ENCODE assay signal across 2 cellular contexts in the genomic region with DNA sequence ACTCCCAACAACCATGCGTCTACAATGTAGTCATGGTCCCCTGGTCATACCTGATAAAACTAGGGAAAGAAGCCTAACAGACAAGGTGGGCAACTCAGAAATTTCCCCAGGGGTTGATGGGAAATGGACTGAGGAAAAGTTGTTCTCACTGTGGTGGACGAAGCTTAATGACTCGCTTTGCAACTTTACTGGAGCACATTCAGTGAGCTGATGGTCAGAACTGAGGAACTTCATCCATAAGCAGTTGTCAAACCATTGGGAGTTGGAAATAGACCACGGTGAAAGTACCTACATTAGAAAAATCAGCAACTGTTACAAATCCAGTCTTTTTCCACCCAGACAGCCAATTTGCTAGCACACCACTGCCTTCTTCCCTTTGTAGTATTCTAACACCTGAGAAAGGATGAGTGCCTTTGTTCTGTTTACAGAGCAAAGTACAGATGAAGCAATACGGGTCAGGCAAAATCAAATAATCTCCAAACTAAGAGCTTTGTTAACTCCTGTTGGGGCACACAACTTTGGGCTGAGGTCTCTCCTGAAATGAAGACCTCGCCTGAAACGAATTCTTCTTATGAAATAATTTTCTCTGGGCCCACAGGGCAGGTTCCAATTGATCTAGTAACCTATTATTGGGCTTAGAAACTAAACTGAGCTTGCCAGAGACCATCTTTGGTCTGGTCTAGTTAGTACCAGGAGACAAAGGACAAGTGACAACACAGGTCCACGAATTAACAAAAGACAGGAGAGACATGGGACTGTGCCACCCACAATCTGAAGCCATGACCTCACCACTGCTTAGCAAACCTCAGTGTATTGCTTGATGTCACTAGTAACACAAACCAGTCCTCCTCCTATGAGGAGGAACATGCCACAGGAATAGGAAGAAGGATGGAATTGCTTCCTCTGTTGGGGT.
TF ChIP-seq lines count a peak whose summit lies in the region.

No MANE protein-coding gene starts in this region.

TF ChIP-seq in K562, 482 proteins besides CTCF, POLR2A, EP300 and RAD21:
- TF ChIP-seq CREB1 (IDR thresholded peaks at IDR 0.05): no peak
- no peak for TF ChIP-seq CREB1 (CRISPR knock-in tag; IDR thresholded peaks at IDR 0.05)
- no peak for TF ChIP-seq FOXP1 (CRISPR knock-in tag; IDR thresholded peaks at IDR 0.05)
- no peak for TF ChIP-seq ZNF224 (CRISPR knock-in tag; IDR thresholded peaks at IDR 0.05)
- no peak for TF ChIP-seq ZNF41 (CRISPR knock-in tag; conservative IDR thresholded peaks at IDR 0.05)
- no peak for TF ChIP-seq ZNF785 (CRISPR knock-in tag; IDR thresholded peaks at IDR 0.05)
- TF ChIP-seq NCOA2 (IDR thresholded peaks at IDR 0.05; ENCODE audit: partially characterized antibody in 2 of 2): no peak
- TF ChIP-seq LCOR (CRISPR knock-in tag; IDR thresholded peaks at IDR 0.05): no peak
- no peak for TF ChIP-seq PHB2 (IDR thresholded peaks at IDR 0.05; ENCODE audit: low read depth)
- no peak for TF ChIP-seq TCF7 (IDR thresholded peaks at IDR 0.05; ENCODE audit: borderline replicate concordance)
- TF ChIP-seq ZNF217 (CRISPR knock-in tag; IDR thresholded peaks at IDR 0.05): no peak
- TF ChIP-seq CBX5 (IDR thresholded peaks at IDR 0.05; ENCODE audit: borderline replicate concordance, low read depth): no peak
TF ChIP-seq in K562: peak in this region for 0.

TF ChIP-seq in HepG2, 621 proteins besides CTCF, POLR2A, EP300 and RAD21 (continues in another document):
- TF ChIP-seq SIN3A (IDR thresholded peaks at IDR 0.05; ENCODE audit: borderline replicate concordance, low read depth, low read length) (0 out of 2 replicates have a peak, but pooled peaks have one; percentile 34), ZNF816 (CRISPR knock-in tag; IDR thresholded peaks at IDR 0.05; ENCODE audit: borderline replicate concordance) (no peak), RARA (CRISPR knock-in tag; IDR thresholded peaks at IDR 0.05) (peak; percentile 45; the same call in 1 of the 2 replicates), NCOR1 (IDR thresholded peaks at IDR 0.05; ENCODE audit: borderline replicate concordance, low read length) (peak; percentile 97), POGZ (CRISPR knock-in tag; IDR thresholded peaks at IDR 0.05) (peak; percentile 96), ESRRA (CRISPR knock-in tag; IDR thresholded peaks at IDR 0.05; ENCODE audit: low read depth) (peak; percentile 51; the same call in 1 of the 2 replicates), RELA (CRISPR knock-in tag; IDR thresholded peaks at IDR 0.05) (0 out of 2 replicates have a peak, but pooled peaks have one; percentile 49), FOXA3 (CRISPR knock-in tag; IDR thresholded peaks at IDR 0.05) (peak; percentile 97), TCF7 (IDR thresholded peaks at IDR 0.05; ENCODE audit: low read depth) (peak; percentile 82), ZBTB7B (CRISPR knock-in tag; IDR thresholded peaks at IDR 0.05) (peak; percentile 76), ZNF792 (CRISPR knock-in tag; IDR thresholded peaks at IDR 0.05) (peak; percentile 76; the same call in 1 of the 2 replicates), SIX4 (CRISPR knock-in tag; IDR thresholded peaks at IDR 0.05) (peak; percentile 53; the same call in 1 of the 2 replicates), ZNF709 (CRISPR knock-in tag; IDR thresholded peaks at IDR 0.05) (0 out of 2 replicates have a peak, but pooled peaks have one; percentile 60), SMAD9 (CRISPR knock-in tag; IDR thresholded peaks at IDR 0.05) (no peak), ZNF614 (CRISPR knock-in tag; IDR thresholded peaks at IDR 0.05; ENCODE audit: borderline replicate concordance) (0 out of 2 replicates have a peak, but pooled peaks have one; percentile 28), SNAPC2 (CRISPR knock-in tag; IDR thresholded peaks at IDR 0.05) (0 out of 2 replicates have a peak, but pooled peaks have one; percentile 31), ZNF567 (CRISPR knock-in tag; IDR thresholded peaks at IDR 0.05; ENCODE audit: borderline replicate concordance) (no peak), SP4 (CRISPR knock-in tag; IDR thresholded peaks at IDR 0.05) (no peak), TCF12 (IDR thresholded peaks at IDR 0.05) (no peak), TCF12 (CRISPR knock-in tag; IDR thresholded peaks at IDR 0.05) (peak; percentile 78; the same call in 1 of the 2 replicates), ZNF264 (CRISPR knock-in tag; IDR thresholded peaks at IDR 0.05) (peak; percentile 79; the same call in 1 of the 2 replicates), SOX5 (CRISPR knock-in tag; IDR thresholded peaks at IDR 0.05; ENCODE audit: borderline replicate concordance) (peak; percentile 97), HMG20B (CRISPR knock-in tag; conservative IDR thresholded peaks at IDR 0.05) (peak; percentile 84), DPF2 (CRISPR knock-in tag; IDR thresholded peaks at IDR 0.05; ENCODE audit: borderline replicate concordance, low read depth) (peak; percentile 95), NFE2L2 (IDR thresholded peaks at IDR 0.05; ENCODE audit: low read length) (no peak), ZNF431 (CRISPR knock-in tag; IDR thresholded peaks at IDR 0.05; ENCODE audit: borderline replicate concordance, low read depth) (0 out of 2 replicates have a peak, but pooled peaks have one; percentile 25)
- TF ChIP-seq, protein P1, sequence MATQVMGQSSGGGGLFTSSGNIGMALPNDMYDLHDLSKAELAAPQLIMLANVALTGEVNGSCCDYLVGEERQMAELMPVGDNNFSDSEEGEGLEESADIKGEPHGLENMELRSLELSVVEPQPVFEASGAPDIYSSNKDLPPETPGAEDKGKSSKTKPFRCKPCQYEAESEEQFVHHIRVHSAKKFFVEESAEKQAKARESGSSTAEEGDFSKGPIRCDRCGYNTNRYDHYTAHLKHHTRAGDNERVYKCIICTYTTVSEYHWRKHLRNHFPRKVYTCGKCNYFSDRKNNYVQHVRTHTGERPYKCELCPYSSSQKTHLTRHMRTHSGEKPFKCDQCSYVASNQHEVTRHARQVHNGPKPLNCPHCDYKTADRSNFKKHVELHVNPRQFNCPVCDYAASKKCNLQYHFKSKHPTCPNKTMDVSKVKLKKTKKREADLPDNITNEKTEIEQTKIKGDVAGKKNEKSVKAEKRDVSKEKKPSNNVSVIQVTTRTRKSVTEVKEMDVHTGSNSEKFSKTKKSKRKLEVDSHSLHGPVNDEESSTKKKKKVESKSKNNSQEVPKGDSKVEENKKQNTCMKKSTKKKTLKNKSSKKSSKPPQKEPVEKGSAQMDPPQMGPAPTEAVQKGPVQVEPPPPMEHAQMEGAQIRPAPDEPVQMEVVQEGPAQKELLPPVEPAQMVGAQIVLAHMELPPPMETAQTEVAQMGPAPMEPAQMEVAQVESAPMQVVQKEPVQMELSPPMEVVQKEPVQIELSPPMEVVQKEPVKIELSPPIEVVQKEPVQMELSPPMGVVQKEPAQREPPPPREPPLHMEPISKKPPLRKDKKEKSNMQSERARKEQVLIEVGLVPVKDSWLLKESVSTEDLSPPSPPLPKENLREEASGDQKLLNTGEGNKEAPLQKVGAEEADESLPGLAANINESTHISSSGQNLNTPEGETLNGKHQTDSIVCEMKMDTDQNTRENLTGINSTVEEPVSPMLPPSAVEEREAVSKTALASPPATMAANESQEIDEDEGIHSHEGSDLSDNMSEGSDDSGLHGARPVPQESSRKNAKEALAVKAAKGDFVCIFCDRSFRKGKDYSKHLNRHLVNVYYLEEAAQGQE (IDR thresholded peaks at IDR 0.05; ENCODE audit: borderline replicate concordance in 1 of 2, low read depth in 1 of 2, low read length in 2 of 2): peak in 1 of 2 experiments; percentile 58; a peak in 2 of 4 replicates
- TF ChIP-seq, protein P2, sequence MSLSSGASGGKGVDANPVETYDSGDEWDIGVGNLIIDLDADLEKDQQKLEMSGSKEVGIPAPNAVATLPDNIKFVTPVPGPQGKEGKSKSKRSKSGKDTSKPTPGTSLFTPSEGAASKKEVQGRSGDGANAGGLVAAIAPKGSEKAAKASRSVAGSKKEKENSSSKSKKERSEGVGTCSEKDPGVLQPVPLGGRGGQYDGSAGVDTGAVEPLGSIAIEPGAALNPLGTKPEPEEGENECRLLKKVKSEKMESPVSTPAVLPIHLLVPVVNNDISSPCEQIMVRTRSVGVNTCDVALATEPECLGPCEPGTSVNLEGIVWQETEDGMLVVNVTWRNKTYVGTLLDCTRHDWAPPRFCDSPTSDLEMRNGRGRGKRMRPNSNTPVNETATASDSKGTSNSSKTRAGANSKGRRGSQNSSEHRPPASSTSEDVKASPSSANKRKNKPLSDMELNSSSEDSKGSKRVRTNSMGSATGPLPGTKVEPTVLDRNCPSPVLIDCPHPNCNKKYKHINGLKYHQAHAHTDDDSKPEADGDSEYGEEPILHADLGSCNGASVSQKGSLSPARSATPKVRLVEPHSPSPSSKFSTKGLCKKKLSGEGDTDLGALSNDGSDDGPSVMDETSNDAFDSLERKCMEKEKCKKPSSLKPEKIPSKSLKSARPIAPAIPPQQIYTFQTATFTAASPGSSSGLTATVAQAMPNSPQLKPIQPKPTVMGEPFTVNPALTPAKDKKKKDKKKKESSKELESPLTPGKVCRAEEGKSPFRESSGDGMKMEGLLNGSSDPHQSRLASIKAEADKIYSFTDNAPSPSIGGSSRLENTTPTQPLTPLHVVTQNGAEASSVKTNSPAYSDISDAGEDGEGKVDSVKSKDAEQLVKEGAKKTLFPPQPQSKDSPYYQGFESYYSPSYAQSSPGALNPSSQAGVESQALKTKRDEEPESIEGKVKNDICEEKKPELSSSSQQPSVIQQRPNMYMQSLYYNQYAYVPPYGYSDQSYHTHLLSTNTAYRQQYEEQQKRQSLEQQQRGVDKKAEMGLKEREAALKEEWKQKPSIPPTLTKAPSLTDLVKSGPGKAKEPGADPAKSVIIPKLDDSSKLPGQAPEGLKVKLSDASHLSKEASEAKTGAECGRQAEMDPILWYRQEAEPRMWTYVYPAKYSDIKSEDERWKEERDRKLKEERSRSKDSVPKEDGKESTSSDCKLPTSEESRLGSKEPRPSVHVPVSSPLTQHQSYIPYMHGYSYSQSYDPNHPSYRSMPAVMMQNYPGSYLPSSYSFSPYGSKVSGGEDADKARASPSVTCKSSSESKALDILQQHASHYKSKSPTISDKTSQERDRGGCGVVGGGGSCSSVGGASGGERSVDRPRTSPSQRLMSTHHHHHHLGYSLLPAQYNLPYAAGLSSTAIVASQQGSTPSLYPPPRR (CRISPR knock-in tag; IDR thresholded peaks at IDR 0.05; ENCODE audit: borderline replicate concordance): peak; percentile 64; the same call in 1 of the 2 replicates
- TF ChIP-seq, protein P3, sequence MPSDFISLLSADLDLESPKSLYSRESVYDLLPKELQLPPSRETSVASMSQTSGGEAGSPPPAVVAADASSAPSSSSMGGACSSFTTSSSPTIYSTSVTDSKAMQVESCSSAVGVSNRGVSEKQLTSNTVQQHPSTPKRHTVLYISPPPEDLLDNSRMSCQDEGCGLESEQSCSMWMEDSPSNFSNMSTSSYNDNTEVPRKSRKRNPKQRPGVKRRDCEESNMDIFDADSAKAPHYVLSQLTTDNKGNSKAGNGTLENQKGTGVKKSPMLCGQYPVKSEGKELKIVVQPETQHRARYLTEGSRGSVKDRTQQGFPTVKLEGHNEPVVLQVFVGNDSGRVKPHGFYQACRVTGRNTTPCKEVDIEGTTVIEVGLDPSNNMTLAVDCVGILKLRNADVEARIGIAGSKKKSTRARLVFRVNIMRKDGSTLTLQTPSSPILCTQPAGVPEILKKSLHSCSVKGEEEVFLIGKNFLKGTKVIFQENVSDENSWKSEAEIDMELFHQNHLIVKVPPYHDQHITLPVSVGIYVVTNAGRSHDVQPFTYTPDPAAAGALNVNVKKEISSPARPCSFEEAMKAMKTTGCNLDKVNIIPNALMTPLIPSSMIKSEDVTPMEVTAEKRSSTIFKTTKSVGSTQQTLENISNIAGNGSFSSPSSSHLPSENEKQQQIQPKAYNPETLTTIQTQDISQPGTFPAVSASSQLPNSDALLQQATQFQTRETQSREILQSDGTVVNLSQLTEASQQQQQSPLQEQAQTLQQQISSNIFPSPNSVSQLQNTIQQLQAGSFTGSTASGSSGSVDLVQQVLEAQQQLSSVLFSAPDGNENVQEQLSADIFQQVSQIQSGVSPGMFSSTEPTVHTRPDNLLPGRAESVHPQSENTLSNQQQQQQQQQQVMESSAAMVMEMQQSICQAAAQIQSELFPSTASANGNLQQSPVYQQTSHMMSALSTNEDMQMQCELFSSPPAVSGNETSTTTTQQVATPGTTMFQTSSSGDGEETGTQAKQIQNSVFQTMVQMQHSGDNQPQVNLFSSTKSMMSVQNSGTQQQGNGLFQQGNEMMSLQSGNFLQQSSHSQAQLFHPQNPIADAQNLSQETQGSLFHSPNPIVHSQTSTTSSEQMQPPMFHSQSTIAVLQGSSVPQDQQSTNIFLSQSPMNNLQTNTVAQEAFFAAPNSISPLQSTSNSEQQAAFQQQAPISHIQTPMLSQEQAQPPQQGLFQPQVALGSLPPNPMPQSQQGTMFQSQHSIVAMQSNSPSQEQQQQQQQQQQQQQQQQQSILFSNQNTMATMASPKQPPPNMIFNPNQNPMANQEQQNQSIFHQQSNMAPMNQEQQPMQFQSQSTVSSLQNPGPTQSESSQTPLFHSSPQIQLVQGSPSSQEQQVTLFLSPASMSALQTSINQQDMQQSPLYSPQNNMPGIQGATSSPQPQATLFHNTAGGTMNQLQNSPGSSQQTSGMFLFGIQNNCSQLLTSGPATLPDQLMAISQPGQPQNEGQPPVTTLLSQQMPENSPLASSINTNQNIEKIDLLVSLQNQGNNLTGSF (CRISPR knock-in tag; IDR thresholded peaks at IDR 0.05): no peak
- TF ChIP-seq, protein P4, sequence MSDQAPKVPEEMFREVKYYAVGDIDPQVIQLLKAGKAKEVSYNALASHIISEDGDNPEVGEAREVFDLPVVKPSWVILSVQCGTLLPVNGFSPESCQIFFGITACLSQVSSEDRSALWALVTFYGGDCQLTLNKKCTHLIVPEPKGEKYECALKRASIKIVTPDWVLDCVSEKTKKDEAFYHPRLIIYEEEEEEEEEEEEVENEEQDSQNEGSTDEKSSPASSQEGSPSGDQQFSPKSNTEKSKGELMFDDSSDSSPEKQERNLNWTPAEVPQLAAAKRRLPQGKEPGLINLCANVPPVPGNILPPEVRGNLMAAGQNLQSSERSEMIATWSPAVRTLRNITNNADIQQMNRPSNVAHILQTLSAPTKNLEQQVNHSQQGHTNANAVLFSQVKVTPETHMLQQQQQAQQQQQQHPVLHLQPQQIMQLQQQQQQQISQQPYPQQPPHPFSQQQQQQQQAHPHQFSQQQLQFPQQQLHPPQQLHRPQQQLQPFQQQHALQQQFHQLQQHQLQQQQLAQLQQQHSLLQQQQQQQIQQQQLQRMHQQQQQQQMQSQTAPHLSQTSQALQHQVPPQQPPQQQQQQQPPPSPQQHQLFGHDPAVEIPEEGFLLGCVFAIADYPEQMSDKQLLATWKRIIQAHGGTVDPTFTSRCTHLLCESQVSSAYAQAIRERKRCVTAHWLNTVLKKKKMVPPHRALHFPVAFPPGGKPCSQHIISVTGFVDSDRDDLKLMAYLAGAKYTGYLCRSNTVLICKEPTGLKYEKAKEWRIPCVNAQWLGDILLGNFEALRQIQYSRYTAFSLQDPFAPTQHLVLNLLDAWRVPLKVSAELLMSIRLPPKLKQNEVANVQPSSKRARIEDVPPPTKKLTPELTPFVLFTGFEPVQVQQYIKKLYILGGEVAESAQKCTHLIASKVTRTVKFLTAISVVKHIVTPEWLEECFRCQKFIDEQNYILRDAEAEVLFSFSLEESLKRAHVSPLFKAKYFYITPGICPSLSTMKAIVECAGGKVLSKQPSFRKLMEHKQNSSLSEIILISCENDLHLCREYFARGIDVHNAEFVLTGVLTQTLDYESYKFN (CRISPR knock-in tag; conservative IDR thresholded peaks at IDR 0.05): peak; percentile 97
- TF ChIP-seq, protein P5, sequence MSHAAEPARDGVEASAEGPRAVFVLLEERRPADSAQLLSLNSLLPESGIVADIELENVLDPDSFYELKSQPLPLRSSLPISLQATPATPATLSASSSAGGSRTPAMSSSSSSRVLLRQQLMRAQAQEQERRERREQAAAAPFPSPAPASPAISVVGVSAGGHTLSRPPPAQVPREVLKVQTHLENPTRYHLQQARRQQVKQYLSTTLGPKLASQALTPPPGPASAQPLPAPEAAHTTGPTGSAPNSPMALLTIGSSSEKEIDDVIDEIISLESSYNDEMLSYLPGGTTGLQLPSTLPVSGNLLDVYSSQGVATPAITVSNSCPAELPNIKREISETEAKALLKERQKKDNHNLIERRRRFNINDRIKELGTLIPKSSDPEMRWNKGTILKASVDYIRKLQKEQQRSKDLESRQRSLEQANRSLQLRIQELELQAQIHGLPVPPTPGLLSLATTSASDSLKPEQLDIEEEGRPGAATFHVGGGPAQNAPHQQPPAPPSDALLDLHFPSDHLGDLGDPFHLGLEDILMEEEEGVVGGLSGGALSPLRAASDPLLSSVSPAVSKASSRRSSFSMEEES (CRISPR knock-in tag; IDR thresholded peaks at IDR 0.05): peak; percentile 76; the same call in 1 of the 2 replicates
